In the genomic region with DNA sequence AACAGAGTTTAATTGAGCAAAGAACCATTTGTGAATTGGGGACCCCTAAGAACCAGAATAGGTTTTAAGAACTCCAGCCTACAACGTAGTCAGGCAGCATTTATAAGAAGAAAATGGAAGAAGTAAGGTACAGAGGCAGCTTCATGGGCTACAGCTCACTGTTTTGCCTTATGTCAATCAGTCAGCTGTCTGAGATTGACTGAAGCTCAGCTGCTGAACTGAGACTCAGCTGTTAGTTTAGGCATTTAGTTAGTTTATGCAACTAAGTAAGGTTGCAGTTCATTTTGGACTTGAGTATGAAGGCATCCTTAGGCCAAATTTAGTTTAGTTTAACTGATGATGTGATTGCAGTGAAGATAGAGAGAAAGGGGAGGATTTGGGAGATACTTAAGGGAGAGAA, we compare ENCODE assay signal across 14 cellular contexts. TPM values are rescaled to one million over a fixed set of nuclear protein-coding genes. Genes with fewer than 3 reads are reported as not detected.
DNase-seq lines count a peak whose midpoint lies in the region; ATAC-seq and TF ChIP-seq lines count a peak whose summit lies in the region.
"Had no signal": no experiment of that assay in that cellular context is flagged by ENCODE, and none has a peak within 500 bp of the region (broad histone marks: within the 10 kb centered on the region; RNA-seq: fewer than 3 reads in every experiment).

No MANE protein-coding gene starts in this region.

- H4K20me1 ChIP-seq in neural progenitor cell (ENCODE audit: low read depth): no peaks in the 10 kb centered on the region
- no peaks in the 10 kb centered on the region for H4K20me1 ChIP-seq in PC-9 (ENCODE audit: insufficient read depth)
- H4K20me1 ChIP-seq: BLaER1 had no signal

- H3K9me3 Mint-ChIP-seq in activated CD4-positive, alpha-beta T cell treated with anti-CD3 and anti-CD28 coated beads, Interleukin-2, amount 10 ng/mL, durations not matched to agents 24 days and 14 days: no peaks in the 10 kb centered on the region
- no peaks in the 10 kb centered on the region for H3K9me3 Mint-ChIP-seq in neural progenitor cell
- H3K9me3 Mint-ChIP-seq: CD8-positive, alpha-beta memory T cell; GM23338 had no signal

- no peaks in the 10 kb centered on the region for H3K27me3 Mint-ChIP-seq in activated CD4-positive, alpha-beta T cell treated with anti-CD3 and anti-CD28 coated beads, Interleukin-2, amount 10 ng/mL, durations not matched to agents 24 days and 14 days
- peaks cover 2% of the 10 kb centered on the region for H3K27me3 Mint-ChIP-seq in neural progenitor cell (ENCODE audit: insufficient read depth, low read depth)
- H3K27me3 Mint-ChIP-seq: CD8-positive, alpha-beta memory T cell had no signal

- H3K4me1 ChIP-seq in ascending aorta (peaks cover 0 to 26% of the 10 kb centered on the region in 2 donors), neural progenitor cell (no peaks in the 10 kb centered on the region), PC-9 (replicated peaks; ENCODE audit: insufficient read depth) (peaks cover 14% of the 10 kb centered on the region)
- H3K4me1 ChIP-seq: BLaER1 had no signal

- no TSS peak for BruUV-seq in PC-9 (replicated peaks; lab: Mats Ljungman, UMichigan)

- peaks cover 7% of the 10 kb centered on the region for H3K4me1 Mint-ChIP-seq in activated CD4-positive, alpha-beta T cell treated with anti-CD3 and anti-CD28 coated beads, Interleukin-2, amount 10 ng/mL, durations not matched to agents 24 days and 14 days
- peaks cover 4% of the 10 kb centered on the region for H3K4me1 Mint-ChIP-seq in neural progenitor cell

- H3K4me3 ChIP-seq in ascending aorta (no peak overlapping the region), neural progenitor cell (no peak overlapping the region), PC-9 (no peak overlapping the region)
- H3K4me3 ChIP-seq: BLaER1, GM23338 had no signal

- no peaks in the 10 kb centered on the region for H3K36me3 ChIP-seq in ascending aorta
- no peaks in the 10 kb centered on the region for H3K36me3 ChIP-seq in neural progenitor cell
- no peaks in the 10 kb centered on the region for H3K36me3 ChIP-seq in PC-9 (ENCODE audit: low read depth)
- H3K36me3 ChIP-seq: BLaER1 had no signal

- no peak overlapping the region for H3K4me3 Mint-ChIP-seq in activated CD4-positive, alpha-beta T cell treated with anti-CD3 and anti-CD28 coated beads, Interleukin-2, amount 10 ng/mL, durations not matched to agents 24 days and 14 days
- H3K4me3 Mint-ChIP-seq in neural progenitor cell: no peak overlapping the region
- H3K4me3 Mint-ChIP-seq: CD8-positive, alpha-beta memory T cell; GM23338 had no signal

- H3F3A ChIP-seq in neural progenitor cell (ENCODE audit: low read depth) (no peaks in the 10 kb centered on the region), PC-9 (ENCODE audit: insufficient read depth, low read depth) (peaks cover 4% of the 10 kb centered on the region; the same call in 1 of the 2 replicates)

- DNase-seq in activated CD4-positive, alpha-beta T cell treated with anti-CD3 and anti-CD28 coated beads, Interleukin-2, amount 10 ng/mL, durations not matched to agents 24 days and 14 days: peak; percentile 42
- DNase-seq in activated CD4-positive, alpha-beta T cell treated with anti-CD3 and anti-CD28 coated beads, Interleukin-2, amount 50 U/mL, for 48 hours: no peak
- DNase-seq in ascending aorta (ENCODE audit: low spot score in 2 of 2): no peak
- DNase-seq in neural progenitor cell (ENCODE audit: low spot score): no peak
- no peak for DNase-seq in GM19238 (ENCODE audit: insufficient read length, low spot score)
- DNase-seq in PC-9: no peak
- DNase-seq: 8988T, NCI-H2171, NCI-H510A had no signal

- peak overlapping the region; percentile 16 to 27 for H3K27ac ChIP-seq in ascending aorta
- no peak overlapping the region for H3K27ac ChIP-seq in neural progenitor cell
- no peak overlapping the region for H3K27ac ChIP-seq in PC-9
- H3K27ac ChIP-seq: BLaER1 had no signal

- ATAC-seq in GM19351 (IDR thresholded peaks at IDR 0.05; ENCODE audit: unreplicated experiment): no peak
- ATAC-seq in HG03097 (IDR thresholded peaks at IDR 0.05; ENCODE audit: low FRiP score, unreplicated experiment): no peak

- H3K9me3 ChIP-seq in ascending aorta: no peaks in the 10 kb centered on the region
- H3K9me3 ChIP-seq in neural progenitor cell (ENCODE audit: low read depth): no peaks in the 10 kb centered on the region
- no peaks in the 10 kb centered on the region for H3K9me3 ChIP-seq in PC-9 (ENCODE audit: insufficient read depth, low read depth)
- H3K9me3 ChIP-seq: BLaER1 had no signal

- H3K27me3 ChIP-seq in ascending aorta: no peaks in the 10 kb centered on the region
- H3K27me3 ChIP-seq in neural progenitor cell: no peaks in the 10 kb centered on the region
- H3K27me3 ChIP-seq in PC-9 (ENCODE audit: insufficient read depth, low read depth): no peaks in the 10 kb centered on the region
- H3K27me3 ChIP-seq: BLaER1 had no signal

- H3K9ac ChIP-seq in neural progenitor cell: peak overlapping the region; percentile 21
- H3K9ac ChIP-seq: BLaER1 had no signal

- intact Hi-C loops in activated CD4-positive, alpha-beta T cell treated with anti-CD3 and anti-CD28 coated beads, Interleukin-2, amount 10 ng/mL, durations not matched to agents 24 days and 14 days (cut with micrococcal nuclease): loop anchor here (1.0 kb wide), 1 partner anchor 141 kb away; no protein-coding TSS in a partner anchor
- intact Hi-C loops in ascending aorta (cut with DNase I): loop anchor here (1.0 to 10.0 kb wide), 4 partner anchors 50 to 422 kb away; partner anchors contain the start of gene ATP1B3
- intact Hi-C loops in PC-9 (cut with micrococcal nuclease; ENCODE audit: unreplicated experiment): loop anchor here (1.0 to 10.0 kb wide), 7 partner anchors 50 to 448 kb away; partner anchors contain the start of gene PXYLP1

- no peak overlapping the region for H3K4me2 ChIP-seq in neural progenitor cell
- H3K4me2 ChIP-seq in PC-9: no peak overlapping the region
- H3K4me2 ChIP-seq: BLaER1, GM23338 had no signal

- H3K9me2 ChIP-seq in PC-9 (ENCODE audit: insufficient read depth): no peaks in the 10 kb centered on the region

- no peaks in the 10 kb centered on the region for H3K79me2 ChIP-seq in neural progenitor cell (ENCODE audit: low read depth)
- no peaks in the 10 kb centered on the region for H3K79me2 ChIP-seq in PC-9 (ENCODE audit: low read depth)

- no peaks in the 10 kb centered on the region for H3K36me3 Mint-ChIP-seq in activated CD4-positive, alpha-beta T cell treated with anti-CD3 and anti-CD28 coated beads, Interleukin-2, amount 10 ng/mL, durations not matched to agents 24 days and 14 days (ENCODE audit: low read depth)
- H3K36me3 Mint-ChIP-seq in neural progenitor cell: no peaks in the 10 kb centered on the region

- CTCF ChIA-PET in PC-9 (lab: Charles Lee): interaction anchor here (0.6 to 3.7 kb wide), 12 partner anchors 9 to 422 kb away, joined by 3 to 43 read pairs (median 4); no protein-coding TSS in a partner anchor

- POLR2A ChIA-PET in PC-9 (lab: Charles Lee; ENCODE audit: unreplicated experiment): interaction anchor here (0.6 kb wide), 1 partner anchor 106 kb away, joined by 5 read pairs; no protein-coding TSS in a partner anchor

- H2AFZ ChIP-seq in neural progenitor cell (replicated peaks) (no peak overlapping the region), PC-9 (no peak overlapping the region)
- H2AFZ ChIP-seq: GM23338 had no signal

- TF ChIP-seq CTCF in ascending aorta (IDR thresholded peaks at IDR 0.05) (no peak), neural progenitor cell (IDR thresholded peaks at IDR 0.05) (no peak), PC-9 (conservative IDR thresholded peaks at IDR 0.05) (no peak)

- no peak overlapping the region for H3K27ac Mint-ChIP-seq in activated CD4-positive, alpha-beta T cell treated with anti-CD3 and anti-CD28 coated beads, Interleukin-2, amount 10 ng/mL, durations not matched to agents 24 days and 14 days
- H3K27ac Mint-ChIP-seq in neural progenitor cell: no peak overlapping the region
- H3K27ac Mint-ChIP-seq: GM23338 had no signal

RNA-seq across cellular contexts. Expression of gene RASA2, which starts 34.1 kb away (rescaled TPM):
- total RNA-seq in activated CD4-positive, alpha-beta T cell treated with anti-CD3 and anti-CD28 coated beads, Interleukin-2, amount 10 ng/mL, durations not matched to agents 24 days and 14 days: 28.0 and 30.2 TPM in 2 replicates
- total RNA-seq in ascending aorta (7.7 TPM), neural progenitor cell (ENCODE audit: low replicate concordance) (40.3 and 48.4 TPM in 2 replicates), PC-9 (2021) (17.1 and 18.4 TPM in 2 replicates)

Comparison
In these comparisons a context has a peak if more than half of its experiments do, and no peak if none do; other contexts are left out.
1. H3K27ac ChIP-seq: peak in ascending aorta (2 of 2); none in neural progenitor cell (single experiment) and PC-9 (single experiment).